Comparison of ENCODE assay signal across 13 cellular contexts in genomic region chrX:42247241-42247640, GRCh38.
DNase-seq lines count a peak whose midpoint lies in the region; ATAC-seq, FAIRE-seq and TF ChIP-seq lines count a peak whose summit lies in the region.
"Had no signal": no experiment of that assay in that cellular context is flagged by ENCODE, and none has a peak within 500 bp of the region (broad histone marks: within the 10 kb centered on the region; RNA-seq: fewer than 3 reads in every experiment).

No MANE protein-coding gene starts in this region.

- FAIRE-seq in HepG2 (lab: Jason Lieb, UNC), result peak; percentile 47

- no peak overlapping the region for H3K27ac ChIP-seq in AG04450 (ENCODE audit: low read depth, low read length)
- H3K27ac ChIP-seq in mammary epithelial cell (ENCODE audit: insufficient read depth, low read depth, low read length), result no peak overlapping the region
- H3K27ac ChIP-seq in HepG2 (ENCODE audit: extremely low read length, insufficient read depth, low read length), result no peak overlapping the region
- H3K27ac ChIP-seq in gastroesophageal sphincter, result no peak overlapping the region

- POLR2A ChIA-PET in AG04450 (lab: Yijun Ruan, JAX) (no interaction called here), HepG2 (lab: Yijun Ruan, JAX) (no interaction called here)

- H4K20me1 ChIP-seq in mammary epithelial cell (ENCODE audit: insufficient read depth, low read length) (no peaks in the 10 kb centered on the region), HepG2 (ENCODE audit: insufficient read depth, low read length) (no peaks in the 10 kb centered on the region)

- no peaks in the 10 kb centered on the region for H3K4me1 Mint-ChIP-seq in T-helper 2 cell treated with Interferon-gamma antibody and Interleukin-4, amounts not matched to agents 5 μg/mL and 100 μg/mL, for 36 hours (ENCODE audit: low read depth)
- H3K4me1 Mint-ChIP-seq: activated naive CD8-positive, alpha-beta T cell treated with anti-CD3 and anti-CD28 coated beads for 36 hours had no signal

- no peak for DNase-seq in AG04450 (ENCODE audit: low read depth, low spot score)
- DNase-seq in M059J (ENCODE audit: low read depth), result peak; percentile 49
- no peak for DNase-seq in mammary epithelial cell
- no peak for DNase-seq in HepG2 (ENCODE audit: low spot score)
- DNase-seq in NCI-H1092 treated with DMSO at 0.1 percent for 48 hours (lab: John Stamatoyannopoulos, UW), result no peak
- DNase-seq in NCI-H1105 treated with DMSO at 0.1 percent for 48 hours (lab: John Stamatoyannopoulos, UW), result no peak
- DNase-seq in T-helper 2 cell treated with Interferon-gamma antibody and Interleukin-4, amounts not matched to agents 5 μg/mL and 100 μg/mL, for 36 hours (ENCODE audit: low spot score), result no peak
- DNase-seq: activated CD8-positive, alpha-beta T cell treated with anti-CD3 and anti-CD28 coated beads, Interleukin-2, amount 10 ng/mL, durations not matched to agents 7 days and 5 days; activated naive CD8-positive, alpha-beta T cell treated with anti-CD3 and anti-CD28 coated beads for 36 hours; NCI-H1417 treated with DMSO at 0.1 percent for 48 hours; NCI-H82 had no signal

- H3K27me3 ChIP-seq in AG04450 (ENCODE audit: control insufficient read depth, insufficient read depth, low read length), result no peaks in the 10 kb centered on the region
- no peaks in the 10 kb centered on the region for H3K27me3 ChIP-seq in mammary epithelial cell (ENCODE audit: insufficient read depth, low read length)
- H3K27me3 ChIP-seq in HepG2 (ENCODE audit: control insufficient read depth in 1 of 2, insufficient read depth in 2 of 2, low read length in 2 of 2), result no peaks in the 10 kb centered on the region
- H3K27me3 ChIP-seq in gastroesophageal sphincter, result no peaks in the 10 kb centered on the region

- no peaks in the 10 kb centered on the region for H3K9me3 Mint-ChIP-seq in T-helper 2 cell treated with Interferon-gamma antibody and Interleukin-4, amounts not matched to agents 5 μg/mL and 100 μg/mL, for 36 hours
- H3K9me3 Mint-ChIP-seq: activated naive CD8-positive, alpha-beta T cell treated with anti-CD3 and anti-CD28 coated beads for 36 hours had no signal

- H3K36me3 ChIP-seq in mammary epithelial cell (ENCODE audit: insufficient read depth, low read length), result no peaks in the 10 kb centered on the region
- no peaks in the 10 kb centered on the region for H3K36me3 ChIP-seq in HepG2 (replicated peaks in 1 of 2; ENCODE audit: control insufficient read depth in 1 of 2, insufficient read depth in 2 of 2, low read length in 2 of 2)
- H3K36me3 ChIP-seq in gastroesophageal sphincter, result no peaks in the 10 kb centered on the region

- H3K27me3 Mint-ChIP-seq in T-helper 2 cell treated with Interferon-gamma antibody and Interleukin-4, amounts not matched to agents 5 μg/mL and 100 μg/mL, for 36 hours (ENCODE audit: low read depth), result peaks cover 2% of the 10 kb centered on the region

- no peaks in the 10 kb centered on the region for H3K4me1 ChIP-seq in mammary epithelial cell (ENCODE audit: insufficient read depth, low read length)
- H3K4me1 ChIP-seq in HepG2 (ENCODE audit: insufficient read depth, low read length), result no peaks in the 10 kb centered on the region
- no peaks in the 10 kb centered on the region for H3K4me1 ChIP-seq in gastroesophageal sphincter

- dilution Hi-C loops in mammary epithelial cell (cut with HindIII; ENCODE audit: low sequenced_read_pairs), result no loop called here

- WGBS in mammary epithelial cell (ENCODE audit: low coverage, missing lambda C conversion rate), result 39% methylated on average over 6 of the region's 6 CpGs
- 0% methylated on average over 5 of the region's 6 CpGs for WGBS in HepG2 (ENCODE audit: low lambda C conversion rate)
- WGBS in gastroesophageal sphincter (ENCODE audit: low coverage in 1 of 2), 2 donors, result 43 to 74% methylated on average over 6 of the region's 6 CpGs

- no peak for TF ChIP-seq POLR2A in HepG2 (IDR thresholded peaks at IDR 0.05; ENCODE audit: insufficient read depth in 1 of 2, low read depth in 2 of 2, low read length in 2 of 2)
- TF ChIP-seq POLR2A in gastroesophageal sphincter (IDR thresholded peaks at IDR 0.05), result no peak

- H3K9me3 ChIP-seq in AG04450 (ENCODE audit: control insufficient read depth, insufficient read depth, low read length) (no peaks in the 10 kb centered on the region), mammary epithelial cell (replicated peaks; ENCODE audit: insufficient read depth, low read length) (no peaks in the 10 kb centered on the region), HepG2 (ENCODE audit: low read length) (no peaks in the 10 kb centered on the region), gastroesophageal sphincter (no peaks in the 10 kb centered on the region)

- H2AFZ ChIP-seq in mammary epithelial cell (ENCODE audit: low read depth, low read length) (peak overlapping the region; percentile 71), HepG2 (ENCODE audit: low read length) (no peak overlapping the region)

- in situ Hi-C loops in mammary epithelial cell (cut with MboI; ENCODE audit: low sequenced_read_pairs in 2 of 2), result no loop called here
- in situ Hi-C loops in HepG2 (cut with HindIII; ENCODE audit: extremely low pct_ligation_motif_present, low pct_unique_long_range_greater_than_20kb), result no loop called here

- H3K4me2 ChIP-seq in mammary epithelial cell (ENCODE audit: insufficient read depth, low read depth, low read length) (peak overlapping the region; percentile 55), HepG2 (ENCODE audit: low read depth, low read length) (peak overlapping the region; percentile 40)

- BruUV-seq in mammary epithelial cell (replicated peaks; lab: Mats Ljungman, UMichigan) (no TSS peak), HepG2 (replicated peaks; lab: Mats Ljungman, UMichigan) (no TSS peak)

- no peak overlapping the region for H3K9ac ChIP-seq in mammary epithelial cell (ENCODE audit: insufficient read depth, low read length)
- no peak overlapping the region for H3K9ac ChIP-seq in HepG2 (ENCODE audit: insufficient read depth, low read depth, low read length)

- intact Hi-C loops in mammary epithelial cell (cut with micrococcal nuclease) (no loop called here), HepG2 (cut with micrococcal nuclease; ENCODE audit: unreplicated experiment) (no loop called here)

- H3K4me3 Mint-ChIP-seq in T-helper 2 cell treated with Interferon-gamma antibody and Interleukin-4, amounts not matched to agents 5 μg/mL and 100 μg/mL, for 36 hours, result no peak overlapping the region
- H3K4me3 Mint-ChIP-seq: activated CD8-positive, alpha-beta T cell treated with anti-CD3 and anti-CD28 coated beads, Interleukin-2, amount 10 ng/mL, durations not matched to agents 7 days and 5 days; activated naive CD8-positive, alpha-beta T cell treated with anti-CD3 and anti-CD28 coated beads for 36 hours; T-helper 1 cell treated with Interleukin-12 subunit alpha and Interleukin-12 subunit beta and Interleukin-4 antibody, amounts not matched to agents 30 μg/mL and 1 μg/mL, for 36 hours had no signal

- H3K79me2 ChIP-seq in mammary epithelial cell (ENCODE audit: insufficient read depth, low read length) (no peaks in the 10 kb centered on the region), HepG2 (ENCODE audit: insufficient read depth, low read length) (no peaks in the 10 kb centered on the region)

- no peak overlapping the region for H3K27ac Mint-ChIP-seq in T-helper 2 cell treated with Interferon-gamma antibody and Interleukin-4, amounts not matched to agents 5 μg/mL and 100 μg/mL, for 36 hours
- H3K27ac Mint-ChIP-seq: activated CD8-positive, alpha-beta T cell treated with anti-CD3 and anti-CD28 coated beads, Interleukin-2, amount 10 ng/mL, durations not matched to agents 7 days and 5 days; activated naive CD8-positive, alpha-beta T cell treated with anti-CD3 and anti-CD28 coated beads for 36 hours; T-helper 1 cell treated with Interleukin-12 subunit alpha and Interleukin-12 subunit beta and Interleukin-4 antibody, amounts not matched to agents 30 μg/mL and 1 μg/mL, for 36 hours had no signal

- TF ChIP-seq RAD21 in HepG2 (CRISPR knock-in tag; IDR thresholded peaks at IDR 0.05), result no peak

- peak; percentile 43; the same call in 1 of the 3 replicates for ATAC-seq in HepG2
- no peak for ATAC-seq in gastroesophageal sphincter
- ATAC-seq: activated CD8-positive, alpha-beta T cell treated with anti-CD3 and anti-CD28 coated beads, Interleukin-2, amount 10 ng/mL, durations not matched to agents 7 days and 5 days had no signal

- TF ChIP-seq EP300 in HepG2 (IDR thresholded peaks at IDR 0.05; ENCODE audit: low read depth in 2 of 2, low read length in 2 of 2) (no peak), HepG2 (CRISPR knock-in tag; IDR thresholded peaks at IDR 0.05; ENCODE audit: borderline replicate concordance) (no peak), gastroesophageal sphincter (IDR thresholded peaks at IDR 0.05) (no peak)

- no peaks in the 10 kb centered on the region for H3K36me3 Mint-ChIP-seq in T-helper 2 cell treated with Interferon-gamma antibody and Interleukin-4, amounts not matched to agents 5 μg/mL and 100 μg/mL, for 36 hours (ENCODE audit: low read depth)
- H3K36me3 Mint-ChIP-seq: activated naive CD8-positive, alpha-beta T cell treated with anti-CD3 and anti-CD28 coated beads for 36 hours had no signal

- no peak for TF ChIP-seq CTCF in AG04450 (IDR thresholded peaks at IDR 0.05; ENCODE audit: low read depth, low read length)
- TF ChIP-seq CTCF in mammary epithelial cell (conservative IDR thresholded peaks at IDR 0.05 in 1 of 2, IDR thresholded peaks at IDR 0.05 in 1 of 2; ENCODE audit: extremely low read depth in 1 of 2, insufficient read depth in 1 of 2, low read depth in 1 of 2, low read length in 2 of 2), result no peak
- TF ChIP-seq CTCF in HepG2 (CRISPR knock-in tag; IDR thresholded peaks at IDR 0.05), result no peak
- no peak for TF ChIP-seq CTCF in gastroesophageal sphincter (IDR thresholded peaks at IDR 0.05)

- peak overlapping the region; percentile 13 for H3K4me3 ChIP-seq in AG04450 (ENCODE audit: low read depth, low read length)
- H3K4me3 ChIP-seq in mammary epithelial cell (replicated peaks in 1 of 3; ENCODE audit: insufficient read depth in 1 of 3, low read depth in 2 of 3, low read length in 3 of 3), result peak overlapping the region in 2 of 3 experiments; percentile 14 to 37
- peak overlapping the region; percentile 20 to 34 (median 28); a peak in 4 of 6 replicates for H3K4me3 ChIP-seq in HepG2 (replicated peaks in 1 of 3; ENCODE audit: insufficient read depth in 1 of 3, low read depth in 2 of 3, low read length in 3 of 3)
- H3K4me3 ChIP-seq in gastroesophageal sphincter, result peak overlapping the region in 1 of 2 donors; percentile 12

- CTCF ChIA-PET in AG04450 (lab: Charles Lee), result no interaction called here
- CTCF ChIA-PET in mammary epithelial cell (lab: Charles Lee; ENCODE audit: low non-redundant PET), result no interaction called here
- CTCF ChIA-PET in HepG2 (lab: Yijun Ruan, JAX; ENCODE audit: low intra/inter-chr PET ratio, low total read pairs), result no interaction called here

TF ChIP-seq in HepG2, 621 proteins besides CTCF, POLR2A, EP300 and RAD21:
- TF ChIP-seq CREB1 (IDR thresholded peaks at IDR 0.05), result 0 out of 2 replicates have a peak, but pooled peaks have one; percentile 13
- no peak for TF ChIP-seq CREB1 (CRISPR knock-in tag; IDR thresholded peaks at IDR 0.05)
- TF ChIP-seq HNF4A (CRISPR knock-in tag; IDR thresholded peaks at IDR 0.05), result no peak
- peak; percentile 55 for TF ChIP-seq ATF7 (IDR thresholded peaks at IDR 0.05)
- no peak for TF ChIP-seq ATF7 (CRISPR knock-in tag; IDR thresholded peaks at IDR 0.05)
